ENCODE assay signal across 14 cellular contexts in the genomic region with DNA sequence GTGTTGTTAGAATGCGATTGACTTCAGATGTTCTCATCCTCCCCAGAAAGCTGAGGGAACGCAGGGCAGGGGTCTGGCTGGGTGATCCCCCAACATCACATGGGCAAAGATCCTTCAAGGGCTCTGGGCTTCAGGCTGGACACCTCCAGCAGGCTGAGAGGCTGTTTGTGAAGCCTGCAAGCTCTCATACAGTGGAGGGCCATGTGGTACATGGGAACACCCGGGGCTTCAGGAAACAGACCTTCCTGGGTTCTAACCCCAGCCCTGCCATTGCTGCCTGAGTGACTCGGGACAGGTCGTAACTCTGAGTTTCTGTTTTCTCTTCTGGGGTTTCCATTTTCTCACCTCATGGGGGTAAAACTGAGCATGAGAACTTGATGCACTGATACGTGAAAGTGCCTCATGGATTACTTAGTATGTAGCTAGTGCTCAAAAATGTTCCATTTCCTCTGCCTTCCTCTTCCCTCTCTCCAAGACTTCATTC.
A peak's percentile ranks its signal among the peaks of the same experiment; 100 is the strongest.
DNase-seq lines count a peak whose midpoint lies in the region; ATAC-seq and TF ChIP-seq lines count a peak whose summit lies in the region.
"Had no signal": no experiment of that assay in that cellular context is flagged by ENCODE, and none has a peak within 500 bp of the region (broad histone marks: within the 10 kb centered on the region; RNA-seq: fewer than 3 reads in every experiment).

No MANE protein-coding gene starts in this region.

- H4K20me1 ChIP-seq in BLaER1: no peaks in the 10 kb centered on the region

- intact Hi-C loops in gastrocnemius medialis (cut with DNase I; ENCODE audit: low total_unique reads): no loop called here
- intact Hi-C loops in CD8-positive, alpha-beta T cell (cut with DNase I, micrococcal nuclease): no loop called here

- peaks cover 48% of the 10 kb centered on the region for H3K4me1 ChIP-seq in BLaER1
- H3K4me1 ChIP-seq in gastrocnemius medialis: no peaks in the 10 kb centered on the region
- H3K4me1 ChIP-seq in CD8-positive, alpha-beta T cell (ENCODE audit: insufficient read depth, low read length): peaks cover 7% of the 10 kb centered on the region
- H3K4me1 ChIP-seq: colonic mucosa had no signal

- DNase-seq in mesothelial cell of epicardium (ENCODE audit: low spot score in 2 of 2, unreplicated experiment in 2 of 2) (no peak), gastrocnemius medialis (no peak)
- DNase-seq in CD8-positive, alpha-beta T cell: no peak
- DNase-seq: activated T-cell treated with anti-CD3 and anti-CD28 coated beads for 4 hours; colonic mucosa; OCI-M1; stimulated activated CD4-positive, alpha-beta T cell treated with anti-CD3 and anti-CD28 coated beads, Interleukin-1b, Interleukin-23, amount 100 ng/mL, for 48 hours; SW 1271 had no signal

- H3K27ac Mint-ChIP-seq in mesothelial cell of epicardium: no peak overlapping the region
- H3K27ac Mint-ChIP-seq in CD8-positive, alpha-beta T cell: no peak overlapping the region
- H3K27ac Mint-ChIP-seq: WTC11 had no signal

- POLR2A ChIA-PET in CD8-positive, alpha-beta T cell (lab: Charles Lee): no interaction called here

- H3K36me3 ChIP-seq in BLaER1: no peaks in the 10 kb centered on the region
- H3K36me3 ChIP-seq in gastrocnemius medialis: no peaks in the 10 kb centered on the region
- no peaks in the 10 kb centered on the region for H3K36me3 ChIP-seq in CD8-positive, alpha-beta T cell (ENCODE audit: insufficient read depth, low read length)
- H3K36me3 ChIP-seq: colonic mucosa had no signal

- H3K9me3 Mint-ChIP-seq in mesothelial cell of epicardium: no peaks in the 10 kb centered on the region
- no peaks in the 10 kb centered on the region for H3K9me3 Mint-ChIP-seq in CD8-positive, alpha-beta T cell

- peaks cover 29% of the 10 kb centered on the region for H3K4me1 Mint-ChIP-seq in mesothelial cell of epicardium
- peaks cover 8% of the 10 kb centered on the region for H3K4me1 Mint-ChIP-seq in CD8-positive, alpha-beta T cell (ENCODE audit: low read depth)

- H3K4me3 ChIP-seq in BLaER1: no peak overlapping the region
- H3K4me3 ChIP-seq in gastrocnemius medialis: no peak overlapping the region
- H3K4me3 ChIP-seq in CD8-positive, alpha-beta T cell (ENCODE audit: low read depth, low read length): no peak overlapping the region
- H3K4me3 ChIP-seq: colonic mucosa had no signal

- no peak overlapping the region for H3K4me3 Mint-ChIP-seq in mesothelial cell of epicardium
- H3K4me3 Mint-ChIP-seq in CD8-positive, alpha-beta T cell: no peak overlapping the region
- H3K4me3 Mint-ChIP-seq: WTC11 had no signal

- no peaks in the 10 kb centered on the region for H3K27me3 ChIP-seq in BLaER1
- H3K27me3 ChIP-seq in gastrocnemius medialis: no peaks in the 10 kb centered on the region
- no peaks in the 10 kb centered on the region for H3K27me3 ChIP-seq in CD8-positive, alpha-beta T cell (ENCODE audit: insufficient read depth, low read length)

- TF ChIP-seq CTCF in mesothelial cell of epicardium (IDR thresholded peaks at IDR 0.05; ENCODE audit: unreplicated experiment): no peak
- no peak for TF ChIP-seq CTCF in gastrocnemius medialis (IDR thresholded peaks at IDR 0.05 in 4 of 5, conservative IDR thresholded peaks at IDR 0.05 in 1 of 5)
- no peak for TF ChIP-seq CTCF in CD8-positive, alpha-beta T cell (IDR thresholded peaks at IDR 0.05)

- peaks cover 39% of the 10 kb centered on the region for H3K27me3 Mint-ChIP-seq in mesothelial cell of epicardium (ENCODE audit: low read depth)
- H3K27me3 Mint-ChIP-seq in CD8-positive, alpha-beta T cell (ENCODE audit: low read depth): peaks cover 11% of the 10 kb centered on the region

- ATAC-seq in GM18498 (IDR thresholded peaks at IDR 0.05; ENCODE audit: unreplicated experiment) (peak; percentile 38), GM21723 (IDR thresholded peaks at IDR 0.05; ENCODE audit: unreplicated experiment) (peak; percentile 35), HG02973 (IDR thresholded peaks at IDR 0.05; ENCODE audit: unreplicated experiment) (no peak), gastrocnemius medialis (no peak)
- no peak for ATAC-seq in CD8-positive, alpha-beta T cell
- ATAC-seq: WTC11 had no signal

- 0 out of 2 replicates have a peak, but pooled peaks have one; percentile 9 for TF ChIP-seq POLR2A in Raji (IDR thresholded peaks at IDR 0.05; ENCODE audit: insufficient read depth, low read depth, low read length)
- no peak for TF ChIP-seq POLR2A in gastrocnemius medialis (IDR thresholded peaks at IDR 0.05)

- H3K9me3 ChIP-seq in BLaER1 (peaks cover 9% of the 10 kb centered on the region), gastrocnemius medialis (no peaks in the 10 kb centered on the region)
- H3K9me3 ChIP-seq in CD8-positive, alpha-beta T cell (ENCODE audit: low read length): no peaks in the 10 kb centered on the region
- H3K9me3 ChIP-seq: colonic mucosa had no signal

- H3K27ac ChIP-seq in BLaER1: no peak overlapping the region
- H3K27ac ChIP-seq in gastrocnemius medialis: no peak overlapping the region
- H3K27ac ChIP-seq in CD8-positive, alpha-beta T cell (ENCODE audit: low read depth, low read length): no peak overlapping the region
- H3K27ac ChIP-seq: colonic mucosa had no signal

- CTCF ChIA-PET in CD8-positive, alpha-beta T cell (lab: Charles Lee): interaction anchor here (1.2 kb wide), 1 partner anchor 8 kb away, joined by 3 read pairs; no protein-coding TSS in a partner anchor

- in situ Hi-C loops in gastrocnemius medialis (cut with MboI; ENCODE audit: low sequenced_read_pairs in 4 of 4): no loop called here

- H3K36me3 Mint-ChIP-seq in mesothelial cell of epicardium: no peaks in the 10 kb centered on the region
- no peaks in the 10 kb centered on the region for H3K36me3 Mint-ChIP-seq in CD8-positive, alpha-beta T cell

- no peak overlapping the region for H3K9ac ChIP-seq in BLaER1

- peak overlapping the region; percentile 61 for H3K4me2 ChIP-seq in BLaER1

Comparison
In these comparisons a context has a peak if more than half of its experiments do, and no peak if none do; other contexts are left out.
1. ATAC-seq: peak in GM18498 (single experiment) and GM21723 (single experiment); none in HG02973 (single experiment), gastrocnemius medialis (0 of 2) and CD8-positive, alpha-beta T cell (single experiment).